17 cellular contexts compared by ENCODE assay signal in genomic region chr17:45086346-45086745, GRCh38. TPM values are rescaled to one million over a fixed set of nuclear protein-coding genes. Genes with fewer than 3 reads are reported as not detected.
A peak's percentile ranks its signal among the peaks of the same experiment; 100 is the strongest.
DNase-seq lines count a peak whose midpoint lies in the region; ATAC-seq and TF ChIP-seq lines count a peak whose summit lies in the region.
"Had no signal": no experiment of that assay in that cellular context is flagged by ENCODE, and none has a peak within 500 bp of the region (broad histone marks: within the 10 kb centered on the region; RNA-seq: fewer than 3 reads in every experiment).

No MANE protein-coding gene starts in this region.

- H3K9me2 ChIP-seq in hepatocyte (replicated peaks; ENCODE audit: insufficient read depth): no peaks in the 10 kb centered on the region

- H3K4me2 ChIP-seq in hepatocyte: no peak overlapping the region

- TF ChIP-seq CTCF in hepatocyte (IDR thresholded peaks at IDR 0.05; ENCODE audit: poor library complexity): no peak
- TF ChIP-seq CTCF in tibial artery (IDR thresholded peaks at IDR 0.05): no peak
- TF ChIP-seq CTCF in GM10266 (IDR thresholded peaks at IDR 0.05; ENCODE audit: control insufficient read depth, insufficient read depth, low read depth, missing control alignments): no peak

- no peaks in the 10 kb centered on the region for H4K20me1 ChIP-seq in hepatocyte (ENCODE audit: insufficient read depth, poor library complexity, severe bottlenecking)

- H3K4me3 ChIP-seq in hepatocyte: no peak overlapping the region
- no peak overlapping the region for H3K4me3 ChIP-seq in tibial artery
- H3K4me3 ChIP-seq: GM12878, GM23248, SJCRH30 had no signal

- no peaks in the 10 kb centered on the region for H3K9me3 ChIP-seq in hepatocyte (ENCODE audit: low read depth)
- H3K9me3 ChIP-seq in tibial artery: no peaks in the 10 kb centered on the region

- no peak for ATAC-seq in GM18511 (IDR thresholded peaks at IDR 0.05; ENCODE audit: unreplicated experiment)
- ATAC-seq: GM12878, HCT116 had no signal

- 98% methylated on average over 5 of the region's 5 CpGs for WGBS in hepatocyte (ENCODE audit: low lambda C conversion rate, missing lambda C conversion rate)

- H3K27me3 ChIP-seq in hepatocyte: no peaks in the 10 kb centered on the region
- H3K27me3 ChIP-seq in tibial artery: no peaks in the 10 kb centered on the region
- H3K27me3 ChIP-seq: SJCRH30 had no signal

- no peaks in the 10 kb centered on the region for H3K36me3 ChIP-seq in hepatocyte (replicated peaks; ENCODE audit: insufficient read depth, low read depth)
- H3K36me3 ChIP-seq in tibial artery: peaks cover 73 to 90% (median 82%) of the 10 kb centered on the region in 3 donors

- intact Hi-C loops in tibial artery (cut with DNase I; ENCODE audit: low total_unique reads): no loop called here

- H3K4me1 ChIP-seq in hepatocyte (ENCODE audit: insufficient read depth) (no peaks in the 10 kb centered on the region), tibial artery (peaks cover 4 to 55% (median 38%) of the 10 kb centered on the region in 4 donors)
- H3K4me1 ChIP-seq: SJCRH30 had no signal

- DNase-seq in caudate nucleus (lab: John Stamatoyannopoulos, UW): no peak
- DNase-seq in hepatocyte (ENCODE audit: low spot score): no peak
- peak; percentile 71 for DNase-seq in pons (ENCODE audit: low spot score)
- DNase-seq in tibial artery: no peak
- no peak for DNase-seq in stimulated activated CD4-positive, alpha-beta T cell treated with anti-CD3 and anti-CD28 coated beads, Interleukin-4, amount 100 ng/mL, for 1 hour
- no peak for DNase-seq in GM10266 (ENCODE audit: extremely low spot score)
- DNase-seq: ACHN; CD4-positive, CD25-positive, alpha-beta regulatory T cell; DMS53; GM23248; NCI-H1694 treated with DMSO at 0.1 percent for 48 hours; NCI-H446 treated with DMSO at 0.1 percent for 48 hours; NCI-H774; SJCRH30 had no signal

- H3K27ac ChIP-seq in caudate nucleus (ENCODE audit: low read depth, low read length) (peak overlapping the region; percentile 40), hepatocyte (peak overlapping the region; percentile 6), tibial artery (peak overlapping the region; percentile 84 to 87)
- H3K27ac ChIP-seq: SJCRH30 had no signal

- no peak overlapping the region for H2AFZ ChIP-seq in hepatocyte
- H2AFZ ChIP-seq: GM23248 had no signal

- H3K79me2 ChIP-seq in hepatocyte: peaks cover 11% of the 10 kb centered on the region

RNA-seq across cellular contexts. Expression of gene NMT1, which starts 25.2 kb away (rescaled TPM):
- 68.5 and 71.2 TPM in 2 replicates for total RNA-seq in hepatocyte
- polyA plus RNA-seq in hepatocyte: 90.1 and 126 TPM in 2 replicates

RNA-seq across cellular contexts. Expression of gene DCAKD, which starts 34.9 kb away (rescaled TPM):
- total RNA-seq in hepatocyte: 31.3 and 47.4 TPM in 2 replicates
- 29.9 and 33.3 TPM in 2 replicates for polyA plus RNA-seq in hepatocyte

RNA-seq across cellular contexts. Expression of gene PLCD3, which starts 46.0 kb away (rescaled TPM):
- 49.2 and 69.7 TPM in 2 replicates for total RNA-seq in hepatocyte
- polyA plus RNA-seq in hepatocyte: 35.7 and 41.8 TPM in 2 replicates

RNA-seq across cellular contexts. Expression of gene ACBD4, which starts 49.1 kb away (rescaled TPM):
- 8.1 and 8.2 TPM in 2 replicates for total RNA-seq in hepatocyte
- polyA plus RNA-seq in hepatocyte: 11.2 and 13.7 TPM in 2 replicates

Comparison
In these comparisons a context has a peak if more than half of its experiments do, and no peak if none do; other contexts are left out.
1. H3K27ac ChIP-seq: peak in every context shown above with its lines; median percentile 86 in tibial artery; 40 in caudate nucleus; 6 in hepatocyte.